In the genomic region with DNA sequence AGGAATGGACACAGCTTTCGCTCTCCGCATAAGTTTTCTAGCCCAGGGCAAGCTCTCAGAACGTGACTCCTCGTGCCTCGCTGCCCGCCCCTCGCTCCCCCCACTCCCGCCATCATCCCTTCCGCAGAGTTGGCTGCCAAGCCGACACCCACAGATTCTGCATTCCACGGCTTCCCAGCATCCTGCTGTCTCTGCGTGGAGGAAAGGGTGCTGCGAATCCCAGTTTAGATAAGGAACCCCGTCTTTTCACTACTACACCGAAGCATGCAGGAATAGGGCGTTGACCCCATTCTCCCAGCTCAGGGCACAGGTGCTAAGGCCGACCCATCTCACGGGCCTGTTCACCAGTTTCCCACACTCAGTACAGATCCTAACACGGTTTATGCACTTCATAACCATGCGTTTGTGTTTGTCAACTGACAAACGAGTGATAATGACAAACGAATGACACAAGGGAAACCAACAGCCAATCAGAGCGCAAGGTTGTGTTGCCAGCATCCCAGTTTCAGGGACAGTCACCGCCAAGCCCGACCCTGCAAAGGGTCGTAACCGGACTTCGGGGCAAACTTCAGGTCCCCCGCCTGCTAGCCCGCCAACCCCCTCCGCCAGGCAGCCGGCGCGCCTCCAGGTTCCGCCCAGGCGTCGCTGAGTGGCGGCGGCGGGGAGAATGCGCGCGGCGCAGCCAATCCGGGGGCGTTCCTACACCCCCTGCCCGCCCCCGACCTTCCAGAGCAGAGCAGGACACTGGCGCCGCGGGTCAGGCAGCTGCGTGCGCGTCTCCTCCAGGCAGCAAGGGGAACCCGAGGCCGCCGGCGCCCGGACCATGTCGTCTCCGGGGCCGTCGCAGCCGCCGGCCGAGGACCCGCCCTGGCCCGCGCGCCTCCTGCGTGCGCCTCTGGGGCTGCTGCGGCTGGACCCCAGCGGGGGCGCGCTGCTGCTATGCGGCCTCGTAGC, we compare ENCODE assay signal across 1 cellular context.
TF ChIP-seq lines count a peak whose summit lies in the region.

A gene (plus strand): TSS at position 729 of the 954 bp plus-strand sequence. CDS start 95 bp downstream, at position 824.

TF ChIP-seq in HEK293, 187 proteins besides CTCF, POLR2A, EP300 and RAD21 (continued from another document):
- TF ChIP-seq, protein P1, sequence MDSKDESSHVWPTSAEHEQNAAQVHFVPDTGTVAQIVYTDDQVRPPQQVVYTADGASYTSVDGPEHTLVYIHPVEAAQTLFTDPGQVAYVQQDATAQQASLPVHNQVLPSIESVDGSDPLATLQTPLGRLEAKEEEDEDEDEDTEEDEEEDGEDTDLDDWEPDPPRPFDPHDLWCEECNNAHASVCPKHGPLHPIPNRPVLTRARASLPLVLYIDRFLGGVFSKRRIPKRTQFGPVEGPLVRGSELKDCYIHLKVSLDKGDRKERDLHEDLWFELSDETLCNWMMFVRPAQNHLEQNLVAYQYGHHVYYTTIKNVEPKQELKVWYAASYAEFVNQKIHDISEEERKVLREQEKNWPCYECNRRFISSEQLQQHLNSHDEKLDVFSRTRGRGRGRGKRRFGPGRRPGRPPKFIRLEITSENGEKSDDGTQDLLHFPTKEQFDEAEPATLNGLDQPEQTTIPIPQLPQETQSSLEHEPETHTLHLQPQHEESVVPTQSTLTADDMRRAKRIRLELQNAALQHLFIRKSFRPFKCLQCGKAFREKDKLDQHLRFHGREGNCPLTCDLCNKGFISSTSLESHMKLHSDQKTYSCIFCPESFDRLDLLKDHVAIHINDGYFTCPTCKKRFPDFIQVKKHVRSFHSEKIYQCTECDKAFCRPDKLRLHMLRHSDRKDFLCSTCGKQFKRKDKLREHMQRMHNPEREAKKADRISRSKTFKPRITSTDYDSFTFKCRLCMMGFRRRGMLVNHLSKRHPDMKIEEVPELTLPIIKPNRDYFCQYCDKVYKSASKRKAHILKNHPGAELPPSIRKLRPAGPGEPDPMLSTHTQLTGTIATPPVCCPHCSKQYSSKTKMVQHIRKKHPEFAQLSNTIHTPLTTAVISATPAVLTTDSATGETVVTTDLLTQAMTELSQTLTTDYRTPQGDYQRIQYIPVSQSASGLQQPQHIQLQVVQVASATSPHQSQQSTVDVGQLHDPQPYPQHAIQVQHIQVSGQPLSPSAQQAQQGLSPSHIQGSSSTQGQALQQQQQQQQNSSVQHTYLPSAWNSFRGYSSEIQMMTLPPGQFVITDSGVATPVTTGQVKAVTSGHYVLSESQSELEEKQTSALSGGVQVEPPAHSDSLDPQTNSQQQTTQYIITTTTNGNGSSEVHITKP (tag by site-specific recombination; IDR thresholded peaks at IDR 0.05), result no peak
- TF ChIP-seq ZNF530 (tag by site-specific recombination; IDR thresholded peaks at IDR 0.05; ENCODE audit: low read depth) (no peak), MYNN (tag by site-specific recombination; IDR thresholded peaks at IDR 0.05; ENCODE audit: borderline replicate concordance) (no peak), ZNF169 (tag by site-specific recombination; IDR thresholded peaks at IDR 0.05) (no peak), ZFP3 (tag by site-specific recombination; IDR thresholded peaks at IDR 0.05; ENCODE audit: low read depth) (no peak), ZNF830 (tag by site-specific recombination; IDR thresholded peaks at IDR 0.05; ENCODE audit: low read depth) (no peak), KLF1 (tag by site-specific recombination; IDR thresholded peaks at IDR 0.05) (no peak), GLI2 (tag by site-specific recombination; IDR thresholded peaks at IDR 0.05; ENCODE audit: borderline replicate concordance, low read depth) (no peak)
